ENCODE assay signal across 20 cellular contexts in genomic region chr19:50416815-50417137, GRCh38. TPM values are rescaled to one million over a fixed set of nuclear protein-coding genes. Genes with fewer than 3 reads are reported as not detected.
DNase-seq lines count a peak whose midpoint lies in the region; ATAC-seq, FAIRE-seq and TF ChIP-seq lines count a peak whose summit lies in the region.
"Had no signal": no experiment of that assay in that cellular context is flagged by ENCODE, and none has a peak within 500 bp of the region (broad histone marks: within the 10 kb centered on the region; RNA-seq: fewer than 3 reads in every experiment).

No MANE protein-coding gene starts in this region.

- no peak for TF ChIP-seq EP300 in GM12878 (IDR thresholded peaks at IDR 0.05; ENCODE audit: borderline replicate concordance in 1 of 2, control insufficient read depth in 1 of 2, low read depth in 2 of 2, low read length in 2 of 2)

- peaks cover 5% of the 10 kb centered on the region; the same call in 1 of the 2 replicates for H4K20me1 ChIP-seq in DOHH2 (ENCODE audit: control insufficient read depth, insufficient read depth, low read depth, low read length)
- no peaks in the 10 kb centered on the region for H4K20me1 ChIP-seq in OCI-LY1 (ENCODE audit: insufficient read depth, low read length)
- no peaks in the 10 kb centered on the region for H4K20me1 ChIP-seq in GM12878 (ENCODE audit: control insufficient read depth, insufficient read depth)

- H3K9me3 ChIP-seq in DOHH2 (ENCODE audit: control insufficient read depth, insufficient read depth, low read length) (no peaks in the 10 kb centered on the region), OCI-LY1 (ENCODE audit: low read length) (no peaks in the 10 kb centered on the region), GM12878 (replicated peaks; ENCODE audit: control insufficient read depth, insufficient read depth, low read length) (no peaks in the 10 kb centered on the region), left lung (no peaks in the 10 kb centered on the region)

- TF ChIP-seq POLR2A in GM12878 (IDR thresholded peaks at IDR 0.05; ENCODE audit: low read depth, low read length), result no peak

- DNase-seq in GM12878 (ENCODE audit: low read depth, low spot score), result no peak
- peak; percentile 14 for DNase-seq in naive B cell
- DNase-seq in islet precursor cell, result no peak
- no peak for DNase-seq in midbrain (lab: John Stamatoyannopoulos, UW)
- no peak for DNase-seq in left lung
- DNase-seq: COR-L47, GM23248, IMR-90, MV-4-11, NCI-H2029, NCI-H2171, NCI-H446, NCI-H748 treated with DMSO at 0.1 percent for 48 hours, SHP77 had no signal

- no peak overlapping the region for H2AFZ ChIP-seq in OCI-LY1 (ENCODE audit: low read length)
- H2AFZ ChIP-seq in GM12878 (ENCODE audit: control insufficient read depth, low read depth, low read length), result no peak overlapping the region
- H2AFZ ChIP-seq: GM23248 had no signal

- no peak for TF ChIP-seq RAD21 in GM12878 (IDR thresholded peaks at IDR 0.05; ENCODE audit: insufficient read depth, low read depth, low read length)

- H3K79me2 ChIP-seq in DOHH2 (ENCODE audit: control insufficient read depth, low read length), result peaks cover 50% of the 10 kb centered on the region
- H3K79me2 ChIP-seq in OCI-LY1 (ENCODE audit: insufficient read depth, low read length), result peaks cover 10% of the 10 kb centered on the region
- peaks cover 27% of the 10 kb centered on the region for H3K79me2 ChIP-seq in GM12878 (ENCODE audit: control insufficient read depth, insufficient read depth, low read length)

- peaks cover 45 to 63% (median 56%) of the 10 kb centered on the region in 3 donors for H3K4me1 Mint-ChIP-seq in naive B cell

- H3K4me3 ChIP-seq in DOHH2 (ENCODE audit: low read length) (peak overlapping the region; percentile 92), OCI-LY1 (ENCODE audit: low read depth, low read length, poor library complexity, severe bottlenecking) (no peak overlapping the region), GM12878 (no peak overlapping the region), left lung (no peak overlapping the region)
- H3K4me3 ChIP-seq: GM23248 had no signal

- 16% methylated on average over 7 of the region's 7 CpGs for WGBS in GM12878 (ENCODE audit: insufficient coverage, insufficient replicate concordance, low lambda C conversion rate, missing lambda C conversion rate)

- FAIRE-seq in GM12878 (lab: Jason Lieb, UNC), result no peak

- peak overlapping the region; percentile 6; the same call in 1 of the 2 replicates for H3K9ac ChIP-seq in OCI-LY1 (ENCODE audit: low read length)
- H3K9ac ChIP-seq in GM12878 (ENCODE audit: control insufficient read depth, insufficient read depth, low read length), result no peak overlapping the region
- H3K9ac ChIP-seq: GM23248 had no signal

- in situ Hi-C loops in GM12878 (cut with MboI), result no loop called here

- no peaks in the 10 kb centered on the region for H3K27me3 Mint-ChIP-seq in naive B cell

- H3K27ac Mint-ChIP-seq in naive B cell, result peak overlapping the region in 4 of 6 donors; percentile 97 to 99 (median 98)
- H3K27ac Mint-ChIP-seq: T-helper 1 cell treated with Interleukin-12 subunit alpha and Interleukin-12 subunit beta and Interleukin-4 antibody, amounts not matched to agents 30 μg/mL and 1 μg/mL, for 36 hours had no signal

- CTCF ChIA-PET in GM12878 (lab: Yijun Ruan, JAX), result interaction anchor here (0.7 to 4.2 kb wide), 5 partner anchors 13 to 59 kb away, joined by 3 to 30 read pairs (median 3); no protein-coding TSS in a partner anchor

- H3F3A ChIP-seq in DOHH2 (ENCODE audit: control insufficient read depth, insufficient read depth) (peaks cover 47% of the 10 kb centered on the region), OCI-LY1 (ENCODE audit: insufficient read depth, low read length) (no peaks in the 10 kb centered on the region; the same call in 1 of the 2 replicates)

- no peak for ATAC-seq in GM12878
- no peak for ATAC-seq in naive B cell (ENCODE audit: low read depth in 2 of 2)
- no peak for ATAC-seq in HG03354 (IDR thresholded peaks at IDR 0.05; ENCODE audit: poor library complexity, severe bottlenecking, unreplicated experiment)
- no peak for ATAC-seq in left lung
- ATAC-seq: SK-N-SH treated with all-trans-retinoic acid at 6 μM for 48 hours had no signal

- intact Hi-C loops in GM12878 (cut with micrococcal nuclease; ENCODE audit: unreplicated experiment) (no loop called here), left lung (cut with DNase I) (loop anchor here in 1 of 2 donors (10.0 kb wide), 1 partner anchor 52 kb away; the partner anchor contains the start of gene NAPSA)

- H3K9me2 ChIP-seq in DOHH2 (replicated peaks; ENCODE audit: control insufficient read depth, low read length) (no peaks in the 10 kb centered on the region), OCI-LY1 (ENCODE audit: low read depth, low read length) (no peaks in the 10 kb centered on the region)

- H3K36me3 ChIP-seq in DOHH2 (ENCODE audit: control insufficient read depth, low read length), result peaks cover 83% of the 10 kb centered on the region
- peaks cover 53% of the 10 kb centered on the region for H3K36me3 ChIP-seq in OCI-LY1 (ENCODE audit: insufficient read depth, low read length)
- H3K36me3 ChIP-seq in GM12878 (ENCODE audit: control insufficient read depth in 2 of 2, insufficient read depth in 2 of 2, low read length in 1 of 2), result peaks cover 0 to 5% of the 10 kb centered on the region in 2 experiments; a peak in 2 of 4 replicates
- peaks cover 0 to 8% of the 10 kb centered on the region in 2 donors for H3K36me3 ChIP-seq in left lung

- H3K4me1 ChIP-seq in DOHH2 (ENCODE audit: control insufficient read depth, low read length) (peaks cover 69% of the 10 kb centered on the region), OCI-LY1 (ENCODE audit: insufficient read depth, low read length, severe bottlenecking) (peaks cover 52% of the 10 kb centered on the region), GM12878 (ENCODE audit: control insufficient read depth, insufficient read depth, low read length) (peaks cover 35% of the 10 kb centered on the region), left lung (peaks cover 0 to 32% of the 10 kb centered on the region in 2 donors)

- H3K4me2 ChIP-seq in DOHH2 (ENCODE audit: low read length) (peak overlapping the region; percentile 97), OCI-LY1 (ENCODE audit: low read length) (peak overlapping the region; percentile 70), GM12878 (ENCODE audit: control insufficient read depth, insufficient read depth) (no peak overlapping the region; the same call in 1 of the 2 replicates)

- TF ChIP-seq CTCF in DOHH2 (IDR thresholded peaks at IDR 0.05; ENCODE audit: low read depth, low read length, poor library complexity, severe bottlenecking), result no peak
- TF ChIP-seq CTCF in OCI-LY1 (IDR thresholded peaks at IDR 0.05; ENCODE audit: low read length), result no peak
- no peak for TF ChIP-seq CTCF in GM12878 (IDR thresholded peaks at IDR 0.05 in 2 of 3, conservative IDR thresholded peaks at IDR 0.05 in 1 of 3; ENCODE audit: control insufficient read depth in 2 of 3, extremely low read depth in 1 of 3, insufficient read depth in 1 of 3, low read depth in 3 of 3, low read length in 3 of 3)
- TF ChIP-seq CTCF in left lung (IDR thresholded peaks at IDR 0.05), result no peak

- peak overlapping the region; percentile 96 for H3K27ac ChIP-seq in DOHH2 (ENCODE audit: low read depth, low read length)
- H3K27ac ChIP-seq in OCI-LY1 (ENCODE audit: low read depth, low read length, poor library complexity, severe bottlenecking), result peak overlapping the region; percentile 100
- peak overlapping the region; percentile 95 for H3K27ac ChIP-seq in GM12878 (ENCODE audit: control insufficient read depth, insufficient read depth)
- no peak overlapping the region for H3K27ac ChIP-seq in left lung
- H3K27ac ChIP-seq: GM23248 had no signal

- no peaks in the 10 kb centered on the region for H3K9me3 Mint-ChIP-seq in naive B cell
- H3K9me3 Mint-ChIP-seq: T-helper 1 cell treated with Interleukin-12 subunit alpha and Interleukin-12 subunit beta and Interleukin-4 antibody, amounts not matched to agents 30 μg/mL and 1 μg/mL, for 36 hours had no signal

- SMC1A ChIA-PET in GM12878 (lab: Charles Lee; ENCODE audit: uncharacterized antibody, unreplicated experiment), result interaction anchor here (1.0 kb wide), 1 partner anchor 32 kb away, joined by 4 read pairs; no protein-coding TSS in a partner anchor

- H3K4me3 Mint-ChIP-seq in naive B cell, result peak overlapping the region; percentile 42 to 98 (median 75)
- H3K4me3 Mint-ChIP-seq: T-helper 1 cell treated with Interleukin-12 subunit alpha and Interleukin-12 subunit beta and Interleukin-4 antibody, amounts not matched to agents 30 μg/mL and 1 μg/mL, for 36 hours had no signal

- no TSS peak for BruUV-seq in GM12878 (replicated peaks; lab: Mats Ljungman, UMichigan)

- POLR2A ChIA-PET in GM12878 (lab: Charles Lee), result interaction anchor here (0.6 to 4.8 kb wide), 6 partner anchors 12 to 1492 kb away, joined by 3 to 26 read pairs (median 5); no protein-coding TSS in a partner anchor

- RAD21 ChIA-PET in GM12878 (lab: Charles Lee; ENCODE audit: unreplicated experiment), result interaction anchor here (1.1 to 1.9 kb wide), 5 partner anchors 11 to 73 kb away, joined by 3 to 5 read pairs (median 3); no protein-coding TSS in a partner anchor

- H3K27me3 ChIP-seq in DOHH2 (ENCODE audit: control insufficient read depth, low read length) (no peaks in the 10 kb centered on the region), OCI-LY1 (ENCODE audit: insufficient read depth, low read length) (no peaks in the 10 kb centered on the region), GM12878 (replicated peaks in 1 of 2; ENCODE audit: control insufficient read depth in 2 of 2, insufficient read depth in 2 of 2, low read length in 1 of 2) (no peaks in the 10 kb centered on the region), left lung (peaks cover 18 to 48% of the 10 kb centered on the region in 2 donors)

- peaks cover 12 to 25% of the 10 kb centered on the region in 2 donors for H3K36me3 Mint-ChIP-seq in naive B cell

RNA-seq across cellular contexts. Expression of gene SPIB, which starts 2.0 kb away (rescaled TPM):
- total RNA-seq in GM12878 (2013; cell fraction: nucleolus; rRNA removed), result 116 and 119 TPM in 2 replicates
- 106 and 123 TPM in 2 replicates for total RNA-seq in GM12878 (2014; rRNA removed)
- total RNA-seq in GM12878 (2014; rRNA removed; fragmentation: Illumina TruSeq; extraction: Trizol), result 28.3 and 30.4 TPM in 2 replicates
- 85.0 and 90.7 TPM in 2 replicates for total RNA-seq in GM12878 (2021)
- polyA plus RNA-seq in GM12878 (2011; ENCODE audit: low read depth), result 21.0 TPM
- polyA plus RNA-seq in GM12878 (2011; rRNA removed), result 22.6 and 58.4 TPM in 2 replicates
- 61.5 and 78.6 TPM in 2 replicates for polyA plus RNA-seq in GM12878 (2011; cell fraction: cytosol; rRNA removed)
- polyA plus RNA-seq in GM12878 (2011; cell fraction: nucleus; rRNA removed), result 96.6 and 113 TPM in 2 replicates
- polyA plus RNA-seq in GM12878 (2012), result 79.6 and 82.0 TPM in 2 replicates
- polyA plus RNA-seq in GM12878 (2014; fragmentation: Illumina TruSeq; extraction: Trizol), result 22.0 and 34.8 TPM in 2 replicates
- 10 to 100 TPM in 1 of 2 experiments, 1 to 10 TPM in 1; 3.5 to 14.0 TPM for polyA plus RNA-seq in GM12878 (2014; fragmentation: Nextera tagmentation; extraction: Ambion mirVana)
- polyA plus RNA-seq in GM12878 (2014; rRNA removed), result 89.3 and 90.4 TPM in 2 replicates
- polyA plus RNA-seq in GM12878 (2016; fragmentation: Nextera tagmentation; extraction: Ambion mirVana), result 10 to 100 TPM; 53.6 to 60.2 TPM
- 18.7 and 54.2 TPM in 2 replicates for polyA minus RNA-seq in GM12878 (2011; rRNA and poly(A)+ RNA removed)
- polyA minus RNA-seq in GM12878 (2011; cell fraction: cytosol; rRNA and poly(A)+ RNA removed), result 27.6 and 31.1 TPM in 2 replicates
- polyA minus RNA-seq in GM12878 (2011; cell fraction: nucleus; rRNA and poly(A)+ RNA removed), result 22.6 and 47.1 TPM in 2 replicates
- 100 to 1,000 TPM; 218 to 343 (median 286) TPM for polyA plus RNA-seq in naive B cell (ENCODE audit: low read depth in 6 of 6)
- total RNA-seq in left lung, result under 1 TPM; 0.32 to 0.34 TPM
- total RNA-seq: GM23248, IMR-90 had no signal
- polyA plus RNA-seq: GM23248, IMR-90 had no signal

RNA-seq across cellular contexts. Expression of gene MYBPC2, which starts 15.9 kb away (rescaled TPM):
- total RNA-seq in GM12878 (2013; cell fraction: nucleolus; rRNA removed), result 0.42 and 0.54 TPM in 2 replicates
- 0.49 and 0.51 TPM in 2 replicates for total RNA-seq in GM12878 (2014; rRNA removed)
- 0.37 and 0.67 TPM in 2 replicates for total RNA-seq in GM12878 (2014; rRNA removed; fragmentation: Illumina TruSeq; extraction: Trizol)
- total RNA-seq in GM12878 (2021), result 0.90 and 1.4 TPM in 2 replicates
- polyA plus RNA-seq in GM12878 (2011; ENCODE audit: low read depth), result 0.70 TPM
- 0.06 and 0.15 TPM in 2 replicates for polyA plus RNA-seq in GM12878 (2011; rRNA removed)
- 0.21 and 0.33 TPM in 2 replicates for polyA plus RNA-seq in GM12878 (2011; cell fraction: cytosol; rRNA removed)
- 0.56 and 0.58 TPM in 2 replicates for polyA plus RNA-seq in GM12878 (2011; cell fraction: nucleus; rRNA removed)
- polyA plus RNA-seq in GM12878 (2012), result 1.8 and 2.0 TPM in 2 replicates
- polyA plus RNA-seq in GM12878 (2014; fragmentation: Illumina TruSeq; extraction: Trizol), result 0.56 and 0.73 TPM in 2 replicates
- under 1 TPM; 0.09 to 0.10 TPM for polyA plus RNA-seq in GM12878 (2014; fragmentation: Nextera tagmentation; extraction: Ambion mirVana)
- polyA plus RNA-seq in GM12878 (2014; rRNA removed), result 0.65 and 0.72 TPM in 2 replicates
- 1 to 10 TPM; 1.9 to 2.6 TPM for polyA plus RNA-seq in GM12878 (2016; fragmentation: Nextera tagmentation; extraction: Ambion mirVana)
- 0.10 and 0.15 TPM in 2 replicates for polyA minus RNA-seq in GM12878 (2011; rRNA and poly(A)+ RNA removed)
- polyA minus RNA-seq in GM12878 (2011; cell fraction: cytosol; rRNA and poly(A)+ RNA removed), result not detected in 2 replicates
- 0.12 TPM in 1 of 2 replicates, not detected in the other for polyA minus RNA-seq in GM12878 (2011; cell fraction: nucleus; rRNA and poly(A)+ RNA removed)
- polyA plus RNA-seq in naive B cell (ENCODE audit: low read depth in 6 of 6), result 1 to 10 TPM in 3 of 6 donors, under 1 TPM in 2, not detected in 1; 0.44 to 6.6 (median 1.2) TPM
- total RNA-seq in left lung, result under 1 TPM in 1 of 2 donors, not detected in 1; 0.16 TPM
- total RNA-seq: A673, GM23248, IMR-90 had no signal
- polyA plus RNA-seq: GM23248, IMR-90 had no signal

RNA-seq across cellular contexts. Expression of gene POLD1, which starts 32.6 kb away (rescaled TPM):
- 45.1 and 55.2 TPM in 2 replicates for total RNA-seq in GM12878 (2013; cell fraction: nucleolus; rRNA removed)
- total RNA-seq in GM12878 (2014; rRNA removed), result 121 and 141 TPM in 2 replicates
- total RNA-seq in GM12878 (2014; rRNA removed; fragmentation: Illumina TruSeq; extraction: Trizol), result 28.6 and 31.8 TPM in 2 replicates
- 146 and 165 TPM in 2 replicates for total RNA-seq in GM12878 (2021)
- polyA plus RNA-seq in GM12878 (2011; ENCODE audit: low read depth), result 15.5 TPM
- polyA plus RNA-seq in GM12878 (2011; rRNA removed), result 10.4 and 25.7 TPM in 2 replicates
- polyA plus RNA-seq in GM12878 (2011; cell fraction: cytosol; rRNA removed), result 47.4 and 83.0 TPM in 2 replicates
- polyA plus RNA-seq in GM12878 (2011; cell fraction: nucleus; rRNA removed), result 231 and 322 TPM in 2 replicates
- 51.0 and 61.8 TPM in 2 replicates for polyA plus RNA-seq in GM12878 (2012)
- 1.9 and 18.1 TPM in 2 replicates for polyA plus RNA-seq in GM12878 (2014; fragmentation: Illumina TruSeq; extraction: Trizol)
- 1 to 10 TPM in 1 of 2 experiments, under 1 TPM in 1; 0.76 to 6.5 TPM for polyA plus RNA-seq in GM12878 (2014; fragmentation: Nextera tagmentation; extraction: Ambion mirVana)
- polyA plus RNA-seq in GM12878 (2014; rRNA removed), result 95.1 and 110 TPM in 2 replicates
- 100 to 1,000 TPM; 111 to 118 TPM for polyA plus RNA-seq in GM12878 (2016; fragmentation: Nextera tagmentation; extraction: Ambion mirVana)
- 34.5 and 105 TPM in 2 replicates for polyA minus RNA-seq in GM12878 (2011; rRNA and poly(A)+ RNA removed)
- polyA minus RNA-seq in GM12878 (2011; cell fraction: cytosol; rRNA and poly(A)+ RNA removed), result 65.4 and 72.3 TPM in 2 replicates
- 50.1 and 97.2 TPM in 2 replicates for polyA minus RNA-seq in GM12878 (2011; cell fraction: nucleus; rRNA and poly(A)+ RNA removed)
- 10 to 100 TPM; 22.9 to 46.7 (median 32.1) TPM for polyA plus RNA-seq in naive B cell (ENCODE audit: low read depth in 6 of 6)
- 10 to 100 TPM; 38.3 to 58.3 TPM for total RNA-seq in left lung

RNA-seq across cellular contexts. Expression of gene NR1H2, which starts 40.5 kb away (rescaled TPM):
- 40.9 and 43.5 TPM in 2 replicates for total RNA-seq in GM12878 (2013; cell fraction: nucleolus; rRNA removed)
- total RNA-seq in GM12878 (2014; rRNA removed), result 44.8 and 45.2 TPM in 2 replicates
- 15.6 and 17.2 TPM in 2 replicates for total RNA-seq in GM12878 (2014; rRNA removed; fragmentation: Illumina TruSeq; extraction: Trizol)
- total RNA-seq in GM12878 (2021), result 43.3 and 44.5 TPM in 2 replicates
- polyA plus RNA-seq in GM12878 (2011; ENCODE audit: low read depth), result 12.3 TPM
- polyA plus RNA-seq in GM12878 (2011; rRNA removed), result 12.3 and 26.9 TPM in 2 replicates
- polyA plus RNA-seq in GM12878 (2011; cell fraction: cytosol; rRNA removed), result 35.8 and 59.6 TPM in 2 replicates
- polyA plus RNA-seq in GM12878 (2011; cell fraction: nucleus; rRNA removed), result 90.2 and 96.1 TPM in 2 replicates
- polyA plus RNA-seq in GM12878 (2012), result 46.7 and 49.3 TPM in 2 replicates
- polyA plus RNA-seq in GM12878 (2014; fragmentation: Illumina TruSeq; extraction: Trizol), result 1.8 and 16.2 TPM in 2 replicates
- polyA plus RNA-seq in GM12878 (2014; fragmentation: Nextera tagmentation; extraction: Ambion mirVana), result 1 to 10 TPM in 1 of 2 experiments, under 1 TPM in 1; 0.05 to 1.3 TPM
- polyA plus RNA-seq in GM12878 (2014; rRNA removed), result 52.4 and 53.3 TPM in 2 replicates
- polyA plus RNA-seq in GM12878 (2016; fragmentation: Nextera tagmentation; extraction: Ambion mirVana), result 10 to 100 TPM; 45.7 to 54.2 TPM
- polyA minus RNA-seq in GM12878 (2011; rRNA and poly(A)+ RNA removed), result 19.2 and 26.2 TPM in 2 replicates
- polyA minus RNA-seq in GM12878 (2011; cell fraction: cytosol; rRNA and poly(A)+ RNA removed), result 13.5 and 15.4 TPM in 2 replicates
- 17.4 and 27.1 TPM in 2 replicates for polyA minus RNA-seq in GM12878 (2011; cell fraction: nucleus; rRNA and poly(A)+ RNA removed)
- 100 to 1,000 TPM in 1 of 6 donors, 10 to 100 TPM in 5; 70.9 to 115 (median 76.1) TPM for polyA plus RNA-seq in naive B cell (ENCODE audit: low read depth in 6 of 6)
- 10 to 100 TPM; 77.9 to 78.4 TPM for total RNA-seq in left lung

RNA-seq across cellular contexts. Expression of gene NAPSA, which starts 51.3 kb away (rescaled TPM):
- total RNA-seq in GM12878 (2013; cell fraction: nucleolus; rRNA removed), result 19.2 and 19.9 TPM in 2 replicates
- total RNA-seq in GM12878 (2014; rRNA removed), result 20.1 and 20.6 TPM in 2 replicates
- total RNA-seq in GM12878 (2014; rRNA removed; fragmentation: Illumina TruSeq; extraction: Trizol), result 12.3 and 14.5 TPM in 2 replicates
- 18.2 and 19.2 TPM in 2 replicates for total RNA-seq in GM12878 (2021)
- polyA plus RNA-seq in GM12878 (2011; ENCODE audit: low read depth), result 30.5 TPM
- polyA plus RNA-seq in GM12878 (2011; rRNA removed), result 30.8 and 45.4 TPM in 2 replicates
- polyA plus RNA-seq in GM12878 (2011; cell fraction: cytosol; rRNA removed), result 65.3 and 79.7 TPM in 2 replicates
- polyA plus RNA-seq in GM12878 (2011; cell fraction: nucleus; rRNA removed), result 86.1 and 106 TPM in 2 replicates
- polyA plus RNA-seq in GM12878 (2012), result 15.8 and 49.6 TPM in 2 replicates
- 13.8 and 15.3 TPM in 2 replicates for polyA plus RNA-seq in GM12878 (2014; fragmentation: Illumina TruSeq; extraction: Trizol)
- 10 to 100 TPM in 1 of 2 experiments, 1 to 10 TPM in 1; 6.7 to 15.2 TPM for polyA plus RNA-seq in GM12878 (2014; fragmentation: Nextera tagmentation; extraction: Ambion mirVana)
- 21.6 and 22.4 TPM in 2 replicates for polyA plus RNA-seq in GM12878 (2014; rRNA removed)
- 10 to 100 TPM; 17.0 to 17.2 TPM for polyA plus RNA-seq in GM12878 (2016; fragmentation: Nextera tagmentation; extraction: Ambion mirVana)
- polyA minus RNA-seq in GM12878 (2011; rRNA and poly(A)+ RNA removed), result 20.5 and 43.9 TPM in 2 replicates
- 10.6 and 14.8 TPM in 2 replicates for polyA minus RNA-seq in GM12878 (2011; cell fraction: cytosol; rRNA and poly(A)+ RNA removed)
- polyA minus RNA-seq in GM12878 (2011; cell fraction: nucleus; rRNA and poly(A)+ RNA removed), result 11.8 and 16.9 TPM in 2 replicates
- 1 to 10 TPM in 3 of 6 donors, under 1 TPM in 2, not detected in 1; 0.38 to 1.8 (median 1.1) TPM for polyA plus RNA-seq in naive B cell (ENCODE audit: low read depth in 6 of 6)
- 1,000 to 10,000 TPM; 1,284 to 3,296 TPM for total RNA-seq in left lung
- total RNA-seq: IMR-90 had no signal

Comparison
In these comparisons a context has a peak if more than half of its experiments do, and no peak if none do; other contexts are left out.
1. H3K27ac ChIP-seq: peak in DOHH2 (single experiment), OCI-LY1 (single experiment) and GM12878 (single experiment); none in left lung (0 of 2).
2. RNA of gene SPIB, which starts 2.0 kb away (total RNA-seq): 28.3 to 123 TPM in GM12878; 0.32 to 0.34 TPM in left lung; every median in the first group is over 10 times any median in the second.